ENCODE assay signal across 21 cellular contexts in the genomic region with DNA sequence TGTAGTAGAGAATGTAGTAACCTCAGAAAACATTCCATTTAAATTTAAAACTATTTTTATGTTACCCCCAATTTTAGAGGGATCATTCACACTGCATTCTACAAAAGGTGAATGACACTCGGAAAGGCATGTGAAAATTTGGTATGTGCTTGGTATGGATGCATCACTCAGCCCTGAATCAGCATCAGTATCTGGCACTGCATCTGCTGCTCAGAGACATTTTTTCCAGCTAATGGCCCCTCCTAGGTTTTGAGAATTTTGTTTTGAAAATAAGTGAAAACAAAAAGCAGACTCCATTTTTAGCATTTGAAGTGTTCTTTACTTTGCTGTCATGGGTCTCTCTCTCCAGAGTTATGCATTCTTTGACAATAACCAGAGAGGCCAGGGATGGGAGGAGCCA.
"Had no signal": no experiment of that assay in that cellular context is flagged by ENCODE, and none has a peak within 500 bp of the region (broad histone marks: within the 10 kb centered on the region; RNA-seq: fewer than 3 reads in every experiment).

No MANE protein-coding gene starts in this region.

- H3K4me1 ChIP-seq: foreskin keratinocyte, left ventricle myocardium inferior, prostate gland, transverse colon had no signal

- DNase-seq: activated CD4-positive, alpha-beta T cell treated with anti-CD3 and anti-CD28 coated beads for 36 hours; activated naive CD4-positive, alpha-beta T cell; activated naive CD8-positive, alpha-beta T cell treated with anti-CD3 and anti-CD28 coated beads, Interleukin-2, amount 50 U/mL, for 24 hours; caudate nucleus; cortex of kidney; effector memory CD4-positive, alpha-beta T cell; foreskin keratinocyte; left ventricle myocardium inferior; occipital lobe; right lobe of liver; stimulated activated CD4-positive, alpha-beta T cell treated with anti-CD3 and anti-CD28 coated beads, Interleukin-2, amount 100 ng/mL, for 24 hours; stimulated activated naive CD4-positive, alpha-beta T cell; substantia nigra; SW 1271; T-helper 9 cell; transverse colon had no signal

- H3K36me3 ChIP-seq: left ventricle myocardium inferior, prostate gland, right lobe of liver, transverse colon had no signal

- H3K27me3 ChIP-seq: foreskin keratinocyte, right lobe of liver had no signal

- ATAC-seq: activated CD4-positive, alpha-beta T cell treated with anti-CD3 and anti-CD28 coated beads for 36 hours; activated naive CD8-positive, alpha-beta T cell treated with anti-CD3 and anti-CD28 coated beads, Interleukin-2, amount 50 U/mL, for 24 hours; foreskin keratinocyte; right lobe of liver had no signal

- H3K4me1 Mint-ChIP-seq: activated naive CD8-positive, alpha-beta T cell treated with anti-CD3 and anti-CD28 coated beads, Interleukin-2, amount 50 U/mL, for 24 hours had no signal

- H3K36me3 Mint-ChIP-seq: memory B cell had no signal

- H3K4me3 Mint-ChIP-seq: activated CD4-positive, alpha-beta T cell treated with anti-CD3 and anti-CD28 coated beads for 36 hours; activated naive CD8-positive, alpha-beta T cell treated with anti-CD3 and anti-CD28 coated beads, Interleukin-2, amount 50 U/mL, for 24 hours; activated T-helper 1 cell treated with anti-CD3 and anti-CD28 coated beads, Interleukin-12 subunit alpha, Interleukin-12 subunit beta, Interleukin-2, Interleukin-4 antibody, amounts not matched to agents 30 ng/mL and 10 ng/mL and 1 ng/mL, durations not matched to agents 14 hours and 24 hours and 36 hours; memory B cell; nephron had no signal

- H3K27ac Mint-ChIP-seq: activated CD4-positive, alpha-beta T cell treated with anti-CD3 and anti-CD28 coated beads for 36 hours; activated naive CD8-positive, alpha-beta T cell treated with anti-CD3 and anti-CD28 coated beads, Interleukin-2, amount 50 U/mL, for 24 hours; activated T-helper 1 cell treated with anti-CD3 and anti-CD28 coated beads, Interleukin-12 subunit alpha, Interleukin-12 subunit beta, Interleukin-2, Interleukin-4 antibody, amounts not matched to agents 30 ng/mL and 10 ng/mL and 1 ng/mL, durations not matched to agents 14 hours and 24 hours and 36 hours; memory B cell; nephron had no signal

- H3K4me3 ChIP-seq: left ventricle myocardium inferior, prostate gland, right lobe of liver, transverse colon had no signal

- H3K9me3 ChIP-seq: left ventricle myocardium inferior, prostate gland, right lobe of liver, transverse colon had no signal

- H3K9me3 Mint-ChIP-seq: activated naive CD8-positive, alpha-beta T cell treated with anti-CD3 and anti-CD28 coated beads, Interleukin-2, amount 50 U/mL, for 24 hours; activated T-helper 1 cell treated with anti-CD3 and anti-CD28 coated beads, Interleukin-12 subunit alpha, Interleukin-12 subunit beta, Interleukin-2, Interleukin-4 antibody, amounts not matched to agents 30 ng/mL and 10 ng/mL and 1 ng/mL, durations not matched to agents 14 hours and 24 hours and 36 hours; memory B cell; nephron had no signal

- H3K27ac ChIP-seq: foreskin keratinocyte, left ventricle myocardium inferior, prostate gland, right lobe of liver, transverse colon, VCaP had no signal
